ENCODE assay signal across 22 cellular contexts in genomic region chr15:90911906-90912769, GRCh38. TPM values are rescaled to one million over a fixed set of nuclear protein-coding genes. Genes with fewer than 3 reads are reported as not detected.
"Had no signal": no experiment of that assay in that cellular context is flagged by ENCODE, and none has a peak within 500 bp of the region (broad histone marks: within the 10 kb centered on the region; RNA-seq: fewer than 3 reads in every experiment).

No MANE protein-coding gene starts in this region.

- H3K4me3 ChIP-seq: heart left ventricle, pancreas, tibial artery, upper lobe of left lung, vagina had no signal

- DNase-seq: cortex of kidney; effector memory CD4-positive, alpha-beta T cell; hippocampal formation; kidney glomerular epithelial cell; mesendoderm; nucleus accumbens; stimulated activated CD4-positive, alpha-beta T cell treated with anti-CD3 and anti-CD28 coated beads, Interleukin-15, amount 100 ng/mL, for 24 hours; stimulated activated CD4-positive, alpha-beta T cell treated with anti-CD3 and anti-CD28 coated beads, Interleukin-1b, Interleukin-23, amount 100 ng/mL, for 48 hours; stimulated activated CD4-positive, alpha-beta T cell treated with anti-CD3 and anti-CD28 coated beads, Interleukin-4, amount 100 ng/mL, for 24 hours; tibial artery had no signal

- H3K27ac Mint-ChIP-seq: progenitor cell of endocrine pancreas; stimulated activated memory B cell treated with anti-CD40 and anti-IgM and Interleukin-4, amounts not matched to agents 10 μg/mL and 1 μg/mL and 100 μg/mL, for 72 hours; stimulated activated naive CD8-positive, alpha-beta T cell treated with anti-CD3 and anti-CD28 coated beads, Interleukin-15, Interleukin-2, amounts not matched to agents 100 ng/mL and 50 ng/mL, for 24 hours had no signal

- H3K27me3 ChIP-seq: heart left ventricle, pancreas, tibial artery, upper lobe of left lung, vagina had no signal

- H3K27me3 Mint-ChIP-seq: naive thymus-derived CD8-positive, alpha-beta T cell; progenitor cell of endocrine pancreas; stimulated activated memory B cell treated with anti-CD40 and anti-IgM and Interleukin-4, amounts not matched to agents 10 μg/mL and 1 μg/mL and 100 μg/mL, for 72 hours; stimulated activated naive CD8-positive, alpha-beta T cell treated with anti-CD3 and anti-CD28 coated beads, Interleukin-15, Interleukin-2, amounts not matched to agents 100 ng/mL and 50 ng/mL, for 24 hours had no signal

- H3K9me3 Mint-ChIP-seq: naive thymus-derived CD8-positive, alpha-beta T cell; stimulated activated memory B cell treated with anti-CD40 and anti-IgM and Interleukin-4, amounts not matched to agents 10 μg/mL and 1 μg/mL and 100 μg/mL, for 72 hours; stimulated activated naive CD8-positive, alpha-beta T cell treated with anti-CD3 and anti-CD28 coated beads, Interleukin-15, Interleukin-2, amounts not matched to agents 100 ng/mL and 50 ng/mL, for 24 hours had no signal

- ATAC-seq: esophagus mucosa; heart left ventricle; left lobe of liver; naive thymus-derived CD8-positive, alpha-beta T cell; pancreas; right cardiac atrium; stimulated activated memory B cell treated with anti-CD40 and anti-IgM and Interleukin-4, amounts not matched to agents 10 μg/mL and 1 μg/mL and 100 μg/mL, for 72 hours had no signal

- H3K27ac ChIP-seq: heart left ventricle, pancreas, tibial artery, vagina had no signal

- H3K9me3 ChIP-seq: heart left ventricle, pancreas, tibial artery, upper lobe of left lung, vagina had no signal

- H3K4me3 Mint-ChIP-seq: naive thymus-derived CD8-positive, alpha-beta T cell; stimulated activated memory B cell treated with anti-CD40 and anti-IgM and Interleukin-4, amounts not matched to agents 10 μg/mL and 1 μg/mL and 100 μg/mL, for 72 hours; stimulated activated naive CD8-positive, alpha-beta T cell treated with anti-CD3 and anti-CD28 coated beads, Interleukin-15, Interleukin-2, amounts not matched to agents 100 ng/mL and 50 ng/mL, for 24 hours had no signal

- H3K4me1 ChIP-seq: tibial artery, vagina had no signal

RNA-seq across cellular contexts. Expression of gene FES, which starts 27.8 kb away (rescaled TPM):
- polyA plus RNA-seq: neural cell had no signal
